Comparison of ENCODE assay signal across 8 cellular contexts in genomic region chr6:35370799-35371493, GRCh38. TPM values are rescaled to one million over a fixed set of nuclear protein-coding genes. Genes with fewer than 3 reads are reported as not detected.
A peak's percentile ranks its signal among the peaks of the same experiment; 100 is the strongest.
DNase-seq lines count a peak whose midpoint lies in the region; ATAC-seq and TF ChIP-seq lines count a peak whose summit lies in the region.

No MANE protein-coding gene starts in this region.

- ATAC-seq in lung (ENCODE audit: insufficient read depth, low FRiP score) (no peak), GM21390 (IDR thresholded peaks at IDR 0.05; ENCODE audit: unreplicated experiment) (no peak)

- peak; percentile 46 for DNase-seq in Karpas-422
- DNase-seq in lung (ENCODE audit: low spot score) = peak; percentile 35
- DNase-seq in NCI-H1092 treated with DMSO at 0.1 percent for 48 hours (lab: John Stamatoyannopoulos, UW) = no peak
- no peak for DNase-seq in KG1 (lab: John Stamatoyannopoulos, UW)
- no peak for DNase-seq in NCI-H446 (lab: John Stamatoyannopoulos, UW)

- peak overlapping the region; percentile 94 for H3K4me2 ChIP-seq in BLaER1
- no peak overlapping the region for H3K4me2 ChIP-seq in Karpas-422 (ENCODE audit: low read depth, low read length, poor library complexity, severe bottlenecking)

- H3K4me1 ChIP-seq in BLaER1 = peaks cover 48% of the 10 kb centered on the region
- H3K4me1 ChIP-seq in Karpas-422 (ENCODE audit: low read length) = peaks cover 23% of the 10 kb centered on the region
- H3K4me1 ChIP-seq in lung (ENCODE audit: control insufficient read depth in 2 of 2, insufficient read depth in 2 of 2, low read length in 2 of 2) = peaks cover 27% of the 10 kb centered on the region in 2 donors

- no peaks in the 10 kb centered on the region for H3K9me2 ChIP-seq in Karpas-422 (replicated peaks; ENCODE audit: insufficient read depth, low read length)

- H3K36me3 ChIP-seq in BLaER1 (peaks cover 18% of the 10 kb centered on the region), Karpas-422 (ENCODE audit: insufficient read depth, low read length) (no peaks in the 10 kb centered on the region), lung (ENCODE audit: control insufficient read depth in 2 of 2, insufficient read depth in 2 of 2, low read length in 2 of 2) (peaks cover 0 to 6% of the 10 kb centered on the region in 2 donors)

- H3K9ac ChIP-seq in BLaER1 (peak overlapping the region; percentile 70), Karpas-422 (ENCODE audit: low read length) (no peak overlapping the region)

- no peaks in the 10 kb centered on the region for H3K79me2 ChIP-seq in Karpas-422 (ENCODE audit: low read length)

- H3K27ac ChIP-seq in BLaER1 = peak overlapping the region; percentile 82
- no peak overlapping the region for H3K27ac ChIP-seq in Karpas-422 (ENCODE audit: low read length)
- peak overlapping the region; percentile 41 for H3K27ac ChIP-seq in angular gyrus (ENCODE audit: low read depth, low read length)
- H3K27ac ChIP-seq in lung (ENCODE audit: low read depth in 1 of 2, low read length in 1 of 2) = peak overlapping the region; percentile 40 to 43

- H3K4me3 ChIP-seq in BLaER1 (peak overlapping the region; percentile 16), Karpas-422 (ENCODE audit: low read length) (no peak overlapping the region), lung (no peak overlapping the region)

- H3K27me3 ChIP-seq in BLaER1 (no peaks in the 10 kb centered on the region), Karpas-422 (ENCODE audit: low read length) (no peaks in the 10 kb centered on the region), lung (ENCODE audit: control insufficient read depth, insufficient read depth) (no peaks in the 10 kb centered on the region)

- H4K20me1 ChIP-seq in BLaER1 (no peaks in the 10 kb centered on the region; the same call in 1 of the 2 replicates), Karpas-422 (ENCODE audit: insufficient read depth, low read depth, low read length) (peaks cover 7% of the 10 kb centered on the region; the same call in 1 of the 2 replicates)

- 38 to 63% methylated on average over 9 of the region's 9 CpGs for WGBS in lung, 2 donors

- H3K9me3 ChIP-seq in BLaER1 = no peaks in the 10 kb centered on the region
- no peaks in the 10 kb centered on the region for H3K9me3 ChIP-seq in Karpas-422 (ENCODE audit: low read length)
- no peaks in the 10 kb centered on the region for H3K9me3 ChIP-seq in lung (ENCODE audit: control insufficient read depth in 2 of 2, insufficient read depth in 1 of 2, low read length in 1 of 2)

- no peak for TF ChIP-seq CTCF in lung (IDR thresholded peaks at IDR 0.05; ENCODE audit: control extremely low read depth, extremely low read depth)

- no peak overlapping the region for H2AFZ ChIP-seq in Karpas-422 (ENCODE audit: low read length)

RNA-seq across cellular contexts. Expression of gene PPARD, which starts 28.6 kb away (rescaled TPM):
- total RNA-seq in Karpas-422 (2014; rRNA removed; shearing (Covaris generic); ENCODE audit: low replicate concordance) = 2.5 and 3.2 TPM in 2 replicates
- total RNA-seq in lung = 10 to 100 TPM; 11.3 to 27.8 TPM
- polyA plus RNA-seq in lung = 10 to 100 TPM; 22.7 to 26.4 TPM

Comparison
In these comparisons a context has a peak if more than half of its experiments do, and no peak if none do; other contexts are left out.
1. DNase-seq: peak in Karpas-422 (single experiment) and lung (single experiment); none in NCI-H1092 treated with DMSO at 0.1 percent for 48 hours (single experiment), KG1 (single experiment) and NCI-H446 (0 of 2).